In genomic region chr12:90909069-90909676, GRCh38 we compare ENCODE assay signal across 7 cellular contexts.
DNase-seq lines count a peak whose midpoint lies in the region; TF ChIP-seq lines count a peak whose summit lies in the region.

No MANE protein-coding gene starts in this region.

- TF ChIP-seq POLR2A in NB4 (IDR thresholded peaks at IDR 0.05; ENCODE audit: extremely low read depth, insufficient read length), result no peak

- H3K4me3 ChIP-seq in NB4 (ENCODE audit: low read depth, low read length) (no peak overlapping the region), WI38 (ENCODE audit: low read depth, low read length) (no peak overlapping the region)

- TF ChIP-seq CTCF in GM12874 (IDR thresholded peaks at IDR 0.05; ENCODE audit: insufficient read depth, low read depth, low read length) (peak; percentile 55; the same call in 1 of the 2 replicates), NB4 (IDR thresholded peaks at IDR 0.05; ENCODE audit: low read depth, low read length) (peak; percentile 78), WI38 (IDR thresholded peaks at IDR 0.05; ENCODE audit: low read depth, low read length) (peak; percentile 78)

- DNase-seq in NB4 (ENCODE audit: low read depth) (peak; percentile 37), iPS DF 4.7 (ENCODE audit: extremely low read depth, low spot score) (peak; percentile 51), NK-92 (lab: John Stamatoyannopoulos, UW; ENCODE audit: unreplicated experiment) (no peak), cortex of kidney (lab: John Stamatoyannopoulos, UW) (no peak), CD1c-positive myeloid dendritic cell (ENCODE audit: extremely low spot score) (no peak)

Comparison
In these comparisons a context has a peak if more than half of its experiments do, and no peak if none do; other contexts are left out.
1. DNase-seq: peak in NB4 (single experiment) and iPS DF 4.7 (single experiment); none in NK-92 (single experiment), cortex of kidney (single experiment) and CD1c-positive myeloid dendritic cell (single experiment).
2. Peak in every context shown above with its lines, with median percentiles within 50 percentile points of each other: CTCF ChIP-seq.